Comparison of ENCODE assay signal across 8 cellular contexts in the genomic region with DNA sequence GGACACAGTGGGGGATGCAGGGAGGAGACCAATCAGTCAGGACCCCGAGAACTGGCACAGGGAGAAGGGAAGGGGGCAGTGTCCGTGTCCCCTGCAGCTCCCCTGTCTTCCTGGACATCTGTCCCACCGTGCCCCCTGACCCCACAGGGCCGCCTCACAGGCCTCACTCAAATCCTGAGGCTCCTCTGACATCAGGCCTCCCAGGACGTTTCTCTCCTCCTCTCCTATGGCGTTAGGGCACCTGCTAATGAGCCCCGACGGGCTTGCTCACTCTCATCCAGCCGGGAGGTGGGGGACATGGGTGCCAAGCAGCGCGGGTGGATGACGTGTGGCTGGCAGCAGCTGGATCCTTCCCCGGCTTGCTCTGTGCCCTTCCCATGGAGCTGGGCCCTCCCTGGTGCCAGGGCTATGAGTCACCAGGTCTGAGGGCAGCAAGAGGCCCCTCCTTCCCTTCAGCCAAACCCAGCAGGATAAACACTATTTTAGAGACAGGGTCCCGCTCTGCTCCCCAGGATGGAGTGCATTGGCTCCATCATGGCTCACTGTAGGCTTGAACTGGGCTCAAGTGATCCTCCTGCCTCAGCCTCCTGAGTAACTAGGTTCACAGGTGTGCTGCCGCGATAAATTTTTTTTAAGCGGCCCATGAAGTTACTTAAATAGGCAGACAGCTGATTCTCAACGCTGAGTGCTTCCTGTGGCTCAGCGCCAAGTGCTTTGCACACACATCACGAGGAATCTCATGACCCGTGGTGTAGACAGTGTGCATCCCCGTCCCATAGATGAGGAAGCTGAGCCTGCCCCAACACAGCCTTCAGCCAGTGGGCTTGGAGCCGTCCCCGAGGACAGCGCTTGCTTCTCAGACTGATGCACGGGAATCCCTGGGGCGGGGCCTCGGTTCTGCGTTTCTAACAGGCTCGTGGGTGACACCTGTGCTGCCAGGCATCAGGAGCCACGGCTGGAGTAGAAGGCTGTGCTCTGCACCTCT.
DNase-seq lines count a peak whose midpoint lies in the region; ATAC-seq and TF ChIP-seq lines count a peak whose summit lies in the region.

No MANE protein-coding gene starts in this region.

- H3K27me3 ChIP-seq in thoracic aorta (replicated peaks; ENCODE audit: insufficient read depth) = no peaks in the 10 kb centered on the region
- H3K27me3 ChIP-seq in Karpas-422 (ENCODE audit: low read length) = no peaks in the 10 kb centered on the region
- no peaks in the 10 kb centered on the region for H3K27me3 ChIP-seq in GM23338 (ENCODE audit: insufficient read depth)

- H4K20me1 ChIP-seq in Karpas-422 (ENCODE audit: insufficient read depth, low read depth, low read length) = no peaks in the 10 kb centered on the region; the same call in 1 of the 2 replicates
- H4K20me1 ChIP-seq in GM23338 (replicated peaks; ENCODE audit: insufficient read depth) = no peaks in the 10 kb centered on the region

- H3K36me3 ChIP-seq in thoracic aorta (no peaks in the 10 kb centered on the region), Karpas-422 (ENCODE audit: insufficient read depth, low read length) (no peaks in the 10 kb centered on the region), GM23338 (ENCODE audit: insufficient read depth) (no peaks in the 10 kb centered on the region)

- H3K27ac Mint-ChIP-seq in T-helper 17 cell = no peak overlapping the region
- no peak overlapping the region for H3K27ac Mint-ChIP-seq in GM23338

- no peak overlapping the region for H2AFZ ChIP-seq in Karpas-422 (ENCODE audit: low read length)
- no peak overlapping the region for H2AFZ ChIP-seq in GM23338

- H3K4me1 ChIP-seq in thoracic aorta (ENCODE audit: control insufficient read depth in 1 of 2, low read depth in 2 of 2) = peaks cover 0 to 12% of the 10 kb centered on the region in 2 donors
- no peaks in the 10 kb centered on the region for H3K4me1 ChIP-seq in Karpas-422 (ENCODE audit: low read length)
- no peaks in the 10 kb centered on the region for H3K4me1 ChIP-seq in GM23338 (ENCODE audit: insufficient read depth)

- H3K4me2 ChIP-seq in Karpas-422 (ENCODE audit: low read depth, low read length, poor library complexity, severe bottlenecking) (no peak overlapping the region), GM23338 (no peak overlapping the region)

- no peak overlapping the region for H3K9ac ChIP-seq in Karpas-422 (ENCODE audit: low read length)

- H3K79me2 ChIP-seq in Karpas-422 (ENCODE audit: low read length) (no peaks in the 10 kb centered on the region), GM23338 (replicated peaks; ENCODE audit: insufficient read depth) (no peaks in the 10 kb centered on the region)

- H3K4me3 ChIP-seq in thoracic aorta = peak overlapping the region; percentile 50
- no peak overlapping the region for H3K4me3 ChIP-seq in Karpas-422 (ENCODE audit: low read length)
- H3K4me3 ChIP-seq in GM23338 = no peak overlapping the region

- no peaks in the 10 kb centered on the region for H3K9me2 ChIP-seq in Karpas-422 (replicated peaks; ENCODE audit: insufficient read depth, low read length)
- H3K9me2 ChIP-seq in GM23338 (ENCODE audit: insufficient read depth) = no peaks in the 10 kb centered on the region

- H3K4me3 Mint-ChIP-seq in T-helper 17 cell (no peak overlapping the region), GM23338 (no peak overlapping the region)

- TF ChIP-seq CTCF in thoracic aorta (IDR thresholded peaks at IDR 0.05) (no peak), GM23338 (conservative IDR thresholded peaks at IDR 0.05; ENCODE audit: low read depth in 2 of 2) (no peak)

- peaks cover 14% of the 10 kb centered on the region for H3K27me3 Mint-ChIP-seq in T-helper 17 cell
- H3K27me3 Mint-ChIP-seq in GM23338 (ENCODE audit: insufficient read depth, low read depth, poor library complexity) = no peaks in the 10 kb centered on the region

- H3K36me3 Mint-ChIP-seq in T-helper 17 cell (ENCODE audit: low read depth) (no peaks in the 10 kb centered on the region), GM23338 (ENCODE audit: low read depth) (peaks cover 3% of the 10 kb centered on the region; the same call in 2 of the 3 replicates)

- H3K9me3 ChIP-seq in T-helper 17 cell (ENCODE audit: control insufficient read depth, low read length, poor library complexity, severe bottlenecking) (no peaks in the 10 kb centered on the region), thoracic aorta (no peaks in the 10 kb centered on the region), Karpas-422 (ENCODE audit: low read length) (no peaks in the 10 kb centered on the region)

- H3K27ac ChIP-seq in thoracic aorta (no peak overlapping the region), Karpas-422 (ENCODE audit: low read length) (no peak overlapping the region), GM23338 (ENCODE audit: low read depth) (no peak overlapping the region)

- DNase-seq in NCI-H524 (lab: John Stamatoyannopoulos, UW) = peak; percentile 34 to 67
- DNase-seq in NCI-H524 treated with DMSO at 0.1 percent for 48 hours (lab: John Stamatoyannopoulos, UW) = no peak
- no peak for DNase-seq in T-helper 17 cell
- DNase-seq in inferior parietal cortex (ENCODE audit: extremely low spot score) = peak; percentile 67
- DNase-seq in thoracic aorta (ENCODE audit: low spot score) = peak; percentile 55
- DNase-seq in Karpas-422 = no peak
- DNase-seq in GM23338 (ENCODE audit: low spot score) = no peak

- peak; percentile 58 for ATAC-seq in T-helper 17 cell
- peak; percentile 61 for ATAC-seq in thoracic aorta (ENCODE audit: insufficient number of reproducible peaks, low FRiP score, low read depth)
- ATAC-seq in HG03025 (IDR thresholded peaks at IDR 0.05; ENCODE audit: low FRiP score, unreplicated experiment) = no peak
- no peak for ATAC-seq in GM23338

- H3K9me3 Mint-ChIP-seq in GM23338 = peaks cover 13% of the 10 kb centered on the region

- H3K4me1 Mint-ChIP-seq in T-helper 17 cell (peaks cover 2% of the 10 kb centered on the region), GM23338 (no peaks in the 10 kb centered on the region)

- no peaks in the 10 kb centered on the region for H3F3A ChIP-seq in GM23338 (replicated peaks; ENCODE audit: low read depth)

TF ChIP-seq in GM23338, 12 proteins besides CTCF, POLR2A, EP300 and RAD21 (continues in another document):
- TF ChIP-seq EZH2 (IDR thresholded peaks at IDR 0.05; ENCODE audit: low read depth, unreplicated experiment) = no peak
- no peak for TF ChIP-seq CREB1 (CRISPR knock-in tag; IDR thresholded peaks at IDR 0.05; ENCODE audit: low read depth)
- no peak for TF ChIP-seq EZH2phosphoT487 (IDR thresholded peaks at IDR 0.05; ENCODE audit: unreplicated experiment)
- TF ChIP-seq, protein P1, sequence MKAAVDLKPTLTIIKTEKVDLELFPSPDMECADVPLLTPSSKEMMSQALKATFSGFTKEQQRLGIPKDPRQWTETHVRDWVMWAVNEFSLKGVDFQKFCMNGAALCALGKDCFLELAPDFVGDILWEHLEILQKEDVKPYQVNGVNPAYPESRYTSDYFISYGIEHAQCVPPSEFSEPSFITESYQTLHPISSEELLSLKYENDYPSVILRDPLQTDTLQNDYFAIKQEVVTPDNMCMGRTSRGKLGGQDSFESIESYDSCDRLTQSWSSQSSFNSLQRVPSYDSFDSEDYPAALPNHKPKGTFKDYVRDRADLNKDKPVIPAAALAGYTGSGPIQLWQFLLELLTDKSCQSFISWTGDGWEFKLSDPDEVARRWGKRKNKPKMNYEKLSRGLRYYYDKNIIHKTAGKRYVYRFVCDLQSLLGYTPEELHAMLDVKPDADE (IDR thresholded peaks at IDR 0.05) = no peak
- TF ChIP-seq ZNF114 (CRISPR knock-in tag; IDR thresholded peaks at IDR 0.05) = no peak

Comparison
In these comparisons a context has a peak if more than half of its experiments do, and no peak if none do; other contexts are left out.
1. DNase-seq: peak in NCI-H524 (2 of 2), inferior parietal cortex (single experiment) and thoracic aorta (single experiment); none in NCI-H524 treated with DMSO at 0.1 percent for 48 hours (single experiment), T-helper 17 cell (0 of 3), Karpas-422 (single experiment) and GM23338 (single experiment).
2. ATAC-seq: peak in T-helper 17 cell (single experiment) and thoracic aorta (single experiment); none in HG03025 (single experiment) and GM23338 (single experiment).